In the genomic region with DNA sequence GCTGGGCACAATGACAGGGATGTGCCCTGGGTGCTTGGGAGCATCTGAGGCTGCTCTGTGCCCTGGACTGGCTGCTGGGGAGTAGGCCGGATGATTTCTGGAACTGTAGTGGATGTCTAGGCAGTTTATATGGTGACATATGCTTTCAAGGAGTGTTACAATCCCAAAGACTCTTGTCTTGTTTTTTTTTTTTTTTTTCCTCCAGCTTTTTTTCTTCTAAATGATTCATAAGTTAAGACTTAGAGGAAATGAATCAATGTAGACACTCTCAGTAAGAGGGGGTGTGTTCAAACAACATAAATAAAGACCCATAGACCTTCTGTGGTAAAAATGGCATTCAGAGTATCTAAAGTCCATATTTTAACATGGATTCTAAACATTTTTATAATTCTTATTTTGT, we compare ENCODE assay signal across 20 cellular contexts.
DNase-seq lines count a peak whose midpoint lies in the region; ATAC-seq and TF ChIP-seq lines count a peak whose summit lies in the region.
"Had no signal": no experiment of that assay in that cellular context is flagged by ENCODE, and none has a peak within 500 bp of the region (broad histone marks: within the 10 kb centered on the region; RNA-seq: fewer than 3 reads in every experiment).

No MANE protein-coding gene starts in this region.

- dilution Hi-C loops in mammary epithelial cell (cut with HindIII; ENCODE audit: low sequenced_read_pairs) = no loop called here

- DNase-seq in mammary epithelial cell (peak; percentile 56), MCF 10A (ENCODE audit: unreplicated experiment) (no peak), astrocyte of the hippocampus (ENCODE audit: low read depth, low spot score) (peak; percentile 47), glomerular visceral epithelial cell (ENCODE audit: extremely low spot score) (peak; percentile 1), middle frontal gyrus (ENCODE audit: extremely low spot score, low spot score) (no peak), NCI-H1092 treated with DMSO at 0.1 percent for 48 hours (lab: John Stamatoyannopoulos, UW) (no peak), NCI-H1105 (lab: John Stamatoyannopoulos, UW) (no peak)
- DNase-seq: activated CD8-positive, alpha-beta memory T cell treated with anti-CD3 and anti-CD28 coated beads for 24 hours; activated naive CD4-positive, alpha-beta T cell treated with anti-CD3 and anti-CD28 coated beads, Interleukin-2, amount 10 ng/mL, durations not matched to agents 7 days and 5 days; DND-41; head of caudate nucleus; left lung; NCI-H1436 treated with DMSO at 0.1 percent for 48 hours; NCI-H526 treated with DMSO at 0.1 percent for 48 hours; RPMI8226; spleen; tibial artery had no signal

- ATAC-seq in GM18868 (IDR thresholded peaks at IDR 0.05; ENCODE audit: unreplicated experiment) = no peak
- ATAC-seq: left lung had no signal

- H3K4me3 Mint-ChIP-seq in MCF 10A (ENCODE audit: unreplicated experiment) = no peak overlapping the region
- H3K4me3 Mint-ChIP-seq: activated naive CD4-positive, alpha-beta T cell treated with anti-CD3 and anti-CD28 coated beads, Interleukin-2, amount 10 ng/mL, durations not matched to agents 7 days and 5 days; nephron had no signal

- H3K9me3 Mint-ChIP-seq in MCF 10A (ENCODE audit: unreplicated experiment) = no peaks in the 10 kb centered on the region
- H3K9me3 Mint-ChIP-seq: activated naive CD4-positive, alpha-beta T cell treated with anti-CD3 and anti-CD28 coated beads, Interleukin-2, amount 10 ng/mL, durations not matched to agents 7 days and 5 days; nephron had no signal

- H4K20me1 ChIP-seq in mammary epithelial cell (ENCODE audit: insufficient read depth, low read length) = no peaks in the 10 kb centered on the region

- CTCF ChIA-PET in mammary epithelial cell (lab: Charles Lee; ENCODE audit: low non-redundant PET) (no interaction called here), MCF 10A (lab: Yijun Ruan, JAX) (interaction anchor here (0.9 kb wide), 1 partner anchor 16 kb away, joined by 4 read pairs; no protein-coding TSS in a partner anchor)

- no peaks in the 10 kb centered on the region for H3K27me3 Mint-ChIP-seq in MCF 10A (ENCODE audit: insufficient read depth, unreplicated experiment)
- H3K27me3 Mint-ChIP-seq: activated naive CD4-positive, alpha-beta T cell treated with anti-CD3 and anti-CD28 coated beads, Interleukin-2, amount 10 ng/mL, durations not matched to agents 7 days and 5 days had no signal

- H3K79me2 ChIP-seq in mammary epithelial cell (ENCODE audit: insufficient read depth, low read length) = no peaks in the 10 kb centered on the region

- H3K36me3 ChIP-seq in mammary epithelial cell (ENCODE audit: insufficient read depth, low read length) = no peaks in the 10 kb centered on the region
- H3K36me3 ChIP-seq: HAP-1, left lung, spleen, tibial artery had no signal

- no peaks in the 10 kb centered on the region for H3K36me3 Mint-ChIP-seq in MCF 10A (ENCODE audit: insufficient read depth, unreplicated experiment)
- H3K36me3 Mint-ChIP-seq: activated naive CD4-positive, alpha-beta T cell treated with anti-CD3 and anti-CD28 coated beads, Interleukin-2, amount 10 ng/mL, durations not matched to agents 7 days and 5 days had no signal

- peak overlapping the region; percentile 55 for H2AFZ ChIP-seq in mammary epithelial cell (ENCODE audit: low read depth, low read length)

- H3K9ac ChIP-seq in mammary epithelial cell (ENCODE audit: insufficient read depth, low read length) = no peak overlapping the region

- BruUV-seq in mammary epithelial cell (replicated peaks; lab: Mats Ljungman, UMichigan) (no TSS peak), MCF 10A (replicated peaks; lab: Mats Ljungman, UMichigan) (no TSS peak)

- no peak overlapping the region for H3K27ac ChIP-seq in mammary epithelial cell (ENCODE audit: insufficient read depth, low read depth, low read length)
- H3K27ac ChIP-seq: left lung, spleen, tibial artery had no signal

- no peak overlapping the region for H3K27ac Mint-ChIP-seq in MCF 10A (ENCODE audit: low read depth, unreplicated experiment)
- H3K27ac Mint-ChIP-seq: activated naive CD4-positive, alpha-beta T cell treated with anti-CD3 and anti-CD28 coated beads, Interleukin-2, amount 10 ng/mL, durations not matched to agents 7 days and 5 days; nephron had no signal

- in situ Hi-C loops in mammary epithelial cell (cut with MboI; ENCODE audit: low sequenced_read_pairs in 2 of 2) = no loop called here

- 91% methylated on average over 1 of the region's 1 CpG for WGBS in mammary epithelial cell (ENCODE audit: low coverage, missing lambda C conversion rate)

- POLR2A ChIA-PET in MCF 10A (lab: Yijun Ruan, JAX) = no interaction called here

- H3K4me2 ChIP-seq in mammary epithelial cell (ENCODE audit: insufficient read depth, low read depth, low read length) = peak overlapping the region; percentile 35

- peaks cover 5% of the 10 kb centered on the region for H3K4me1 Mint-ChIP-seq in MCF 10A (ENCODE audit: insufficient read depth, unreplicated experiment)
- H3K4me1 Mint-ChIP-seq: activated naive CD4-positive, alpha-beta T cell treated with anti-CD3 and anti-CD28 coated beads, Interleukin-2, amount 10 ng/mL, durations not matched to agents 7 days and 5 days had no signal

- peaks cover 11% of the 10 kb centered on the region for H3K4me1 ChIP-seq in mammary epithelial cell (ENCODE audit: insufficient read depth, low read length)
- H3K4me1 ChIP-seq: left lung, spleen, tibial artery had no signal

- no peaks in the 10 kb centered on the region for H3K27me3 ChIP-seq in mammary epithelial cell (ENCODE audit: insufficient read depth, low read length)
- H3K27me3 ChIP-seq: left lung, spleen, tibial artery had no signal

- TF ChIP-seq CTCF in mammary epithelial cell (conservative IDR thresholded peaks at IDR 0.05 in 1 of 2, IDR thresholded peaks at IDR 0.05 in 1 of 2; ENCODE audit: extremely low read depth in 1 of 2, insufficient read depth in 1 of 2, low read depth in 1 of 2, low read length in 2 of 2) = no peak
- TF ChIP-seq CTCF in MCF 10A (IDR thresholded peaks at IDR 0.05; ENCODE audit: unreplicated experiment) = no peak

- no peak overlapping the region for H3K4me3 ChIP-seq in mammary epithelial cell (replicated peaks in 1 of 3; ENCODE audit: insufficient read depth in 1 of 3, low read depth in 2 of 3, low read length in 3 of 3)
- H3K4me3 ChIP-seq: HAP-1, left lung, spleen, tibial artery had no signal

- intact Hi-C loops in mammary epithelial cell (cut with micrococcal nuclease) = no loop called here
- intact Hi-C loops in MCF 10A (cut with micrococcal nuclease) = no loop called here

- H3K9me3 ChIP-seq in mammary epithelial cell (replicated peaks; ENCODE audit: insufficient read depth, low read length) = no peaks in the 10 kb centered on the region
- H3K9me3 ChIP-seq: HAP-1, left lung, spleen, tibial artery had no signal

Comparison
In these comparisons a context has a peak if more than half of its experiments do, and no peak if none do; other contexts are left out.
1. DNase-seq: peak in mammary epithelial cell (single experiment), astrocyte of the hippocampus (single experiment) and glomerular visceral epithelial cell (single experiment); none in MCF 10A (single experiment), middle frontal gyrus (single experiment), NCI-H1092 treated with DMSO at 0.1 percent for 48 hours (single experiment) and NCI-H1105 (single experiment).